17 cellular contexts compared by ENCODE assay signal in genomic region chr17:80352216-80352895, GRCh38.
DNase-seq lines count a peak whose midpoint lies in the region; ATAC-seq, FAIRE-seq and TF ChIP-seq lines count a peak whose summit lies in the region.
"Had no signal": no experiment of that assay in that cellular context is flagged by ENCODE, and none has a peak within 500 bp of the region (broad histone marks: within the 10 kb centered on the region; RNA-seq: fewer than 3 reads in every experiment).

No MANE protein-coding gene starts in this region.

- ATAC-seq in Right ventricle myocardium inferior: no peak
- ATAC-seq in GM18868 (IDR thresholded peaks at IDR 0.05; ENCODE audit: unreplicated experiment): no peak
- ATAC-seq in GM21515 (IDR thresholded peaks at IDR 0.05; ENCODE audit: unreplicated experiment): no peak

- H3K4me3 ChIP-seq in bronchial epithelial cell (ENCODE audit: low read depth, low read length): no peak overlapping the region

- FAIRE-seq in bronchial epithelial cell (lab: Jason Lieb, UNC): peak; percentile 81

- DNase-seq in cardiac septum (ENCODE audit: low spot score): peak; percentile 66
- DNase-seq in Right ventricle myocardium inferior (ENCODE audit: missing footprints): no peak
- DNase-seq in bronchial epithelial cell (ENCODE audit: low read depth): no peak
- DNase-seq in posterior vena cava (ENCODE audit: low spot score): peak; percentile 35
- DNase-seq in NCI-H1417 treated with DMSO at 0.1 percent for 48 hours (lab: John Stamatoyannopoulos, UW): no peak
- DNase-seq: CD4-positive, CD25-positive, alpha-beta regulatory T cell; DMS79; H7; MV-4-11; NCI-H1105 treated with DMSO at 0.1 percent for 48 hours; NCI-H1694; NCI-H2081 treated with DMSO at 0.1 percent for 48 hours; NCI-H524 treated with DMSO at 0.1 percent for 48 hours; NCI-H82; OCI-M1 had no signal

- intact Hi-C loops in cardiac septum (cut with DNase I): no loop called here
- intact Hi-C loops in Right ventricle myocardium inferior (cut with DNase I): no loop called here
- intact Hi-C loops in posterior vena cava (cut with DNase I): loop anchor here in 1 of 2 donors (5.0 kb wide), 1 partner anchor 1720 kb away; no protein-coding TSS in a partner anchor

- H3K27me3 ChIP-seq in bronchial epithelial cell (ENCODE audit: control insufficient read depth, insufficient read depth, low read length): no peaks in the 10 kb centered on the region

- TF ChIP-seq CTCF in bronchial epithelial cell (IDR thresholded peaks at IDR 0.05; ENCODE audit: insufficient read depth, low read length, severe bottlenecking): no peak

- H3K36me3 ChIP-seq in bronchial epithelial cell (ENCODE audit: control insufficient read depth, insufficient read depth, low read length): peaks cover 42% of the 10 kb centered on the region

Comparison
In these comparisons a context has a peak if more than half of its experiments do, and no peak if none do; other contexts are left out.
1. DNase-seq: peak in cardiac septum (single experiment) and posterior vena cava (single experiment); none in Right ventricle myocardium inferior (single experiment), bronchial epithelial cell (single experiment) and NCI-H1417 treated with DMSO at 0.1 percent for 48 hours (single experiment).